1 cellular context compared by ENCODE assay signal in the genomic region with DNA sequence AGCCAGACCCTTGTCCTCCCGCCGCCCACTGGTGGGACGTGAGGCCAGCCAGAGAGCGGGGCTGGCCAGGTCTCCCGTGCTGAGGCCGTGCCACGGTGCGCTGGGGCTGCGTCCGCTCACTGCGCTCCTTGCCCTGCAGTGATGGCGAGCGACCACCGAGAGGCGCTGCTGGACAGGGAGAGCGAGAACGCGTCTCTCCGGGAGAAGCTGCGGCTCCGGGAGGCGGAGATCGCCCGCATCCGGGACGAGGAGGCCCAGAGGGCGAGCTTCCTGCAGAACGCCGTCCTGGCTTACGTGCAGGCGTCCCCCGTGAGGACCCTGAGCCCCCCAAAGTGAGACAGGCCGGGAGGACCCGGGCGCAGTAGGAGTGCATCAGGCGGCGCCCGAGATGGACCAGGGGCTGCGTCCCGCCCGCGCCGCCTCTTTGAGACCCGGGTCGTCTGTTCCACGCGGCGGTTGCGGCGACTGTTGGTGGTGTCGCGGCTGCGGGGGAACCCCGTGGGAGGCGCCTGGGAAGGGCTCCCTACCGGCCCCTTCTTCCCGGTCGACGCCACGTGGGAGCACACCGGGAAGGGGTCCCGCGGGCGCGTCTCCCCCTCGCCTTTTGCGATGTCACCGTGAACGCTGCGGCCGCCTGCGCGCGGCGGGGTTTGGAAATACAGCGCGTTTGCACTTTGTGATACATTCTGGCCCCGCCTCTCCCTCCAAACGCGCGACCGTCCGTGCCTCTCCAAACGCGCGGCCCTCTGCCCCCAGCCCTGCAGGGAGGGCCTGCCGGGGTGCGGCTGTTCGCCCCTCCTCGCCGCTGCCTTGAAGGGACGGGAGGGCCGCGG.
A peak's percentile ranks its signal among the peaks of the same experiment; 100 is the strongest.
TF ChIP-seq lines count a peak whose summit lies in the region.

No MANE protein-coding gene starts in this region.

TF ChIP-seq in K562, 482 proteins besides CTCF, POLR2A, EP300 and RAD21 (continued from another document and continues in another):
- TF ChIP-seq ZNF551 (CRISPR knock-in tag; IDR thresholded peaks at IDR 0.05) (no peak), PHTF2 (CRISPR knock-in tag; IDR thresholded peaks at IDR 0.05) (no peak), HMG20B (CRISPR knock-in tag; IDR thresholded peaks at IDR 0.05) (no peak), PRMT5 (CRISPR knock-in tag; IDR thresholded peaks at IDR 0.05) (no peak), DACH1 (IDR thresholded peaks at IDR 0.05; ENCODE audit: partially characterized antibody) (no peak), MTA2 (IDR thresholded peaks at IDR 0.05; ENCODE audit: low read depth) (no peak), E2F3 (CRISPR knock-in tag; IDR thresholded peaks at IDR 0.05) (no peak), EWSR1 (IDR thresholded peaks at IDR 0.05; ENCODE audit: borderline replicate concordance, low read depth, partially characterized antibody) (no peak), POLR3A (IDR thresholded peaks at IDR 0.05; ENCODE audit: borderline replicate concordance, extremely low read depth, insufficient read depth, insufficient read length) (no peak), NFE2L1 (tag; IDR thresholded peaks at IDR 0.05; ENCODE audit: borderline replicate concordance, low read depth) (no peak), SREBF1 (IDR thresholded peaks at IDR 0.05; ENCODE audit: borderline replicate concordance, low read depth, low read length) (no peak), ZNF239 (CRISPR knock-in tag; IDR thresholded peaks at IDR 0.05) (no peak), XRCC5 (IDR thresholded peaks at IDR 0.05; ENCODE audit: low read depth, low read length) (peak; percentile 45; the same call in 1 of the 2 replicates), SOX6 (IDR thresholded peaks at IDR 0.05) (0 out of 2 replicates have a peak, but pooled peaks have one; percentile 22), BCOR (IDR thresholded peaks at IDR 0.05) (peak; percentile 56), SMAD2 (IDR thresholded peaks at IDR 0.05; ENCODE audit: low read depth, low read length) (no peak), NCOR1 (IDR thresholded peaks at IDR 0.05) (no peak), MAFK (IDR thresholded peaks at IDR 0.05; ENCODE audit: low read length) (no peak), ZNF586 (CRISPR knock-in tag; conservative IDR thresholded peaks at IDR 0.05) (no peak), KDM4B (IDR thresholded peaks at IDR 0.05; ENCODE audit: borderline replicate concordance in 2 of 2, low read depth in 1 of 2) (no peak), ZNF121 (CRISPR knock-in tag; conservative IDR thresholded peaks at IDR 0.05) (no peak), PRPF4 (IDR thresholded peaks at IDR 0.05; ENCODE audit: insufficient read depth, low read depth, low read length, poor library complexity, severe bottlenecking) (no peak), ZNF408 (CRISPR knock-in tag; IDR thresholded peaks at IDR 0.05; ENCODE audit: low read depth) (no peak), YBX1 (IDR thresholded peaks at IDR 0.05) (no peak), OTX1 (CRISPR knock-in tag; IDR thresholded peaks at IDR 0.05) (no peak), ILF3 (IDR thresholded peaks at IDR 0.05; ENCODE audit: borderline replicate concordance) (no peak), TCF3 (CRISPR knock-in tag; IDR thresholded peaks at IDR 0.05) (no peak), RCOR1 (IDR thresholded peaks at IDR 0.05; ENCODE audit: borderline replicate concordance in 1 of 2, low read depth in 2 of 2, low read length in 2 of 2) (peak in 1 of 2 experiments; percentile 39; a peak in 2 of 4 replicates), CCNT2 (IDR thresholded peaks at IDR 0.05; ENCODE audit: borderline replicate concordance, extremely low read depth, insufficient read length, low read depth, low read length) (peak; percentile 64), ZZZ3 (IDR thresholded peaks at IDR 0.05) (no peak), ZNF316 (IDR thresholded peaks at IDR 0.05) (peak; percentile 72; the same call in 1 of the 2 replicates), NUFIP1 (IDR thresholded peaks at IDR 0.05; ENCODE audit: partially characterized antibody) (no peak), JUNB (CRISPR knock-in tag; conservative IDR thresholded peaks at IDR 0.05) (no peak), ZNF79 (CRISPR knock-in tag; IDR thresholded peaks at IDR 0.05; ENCODE audit: low read depth) (no peak), ZNF431 (CRISPR knock-in tag; IDR thresholded peaks at IDR 0.05) (no peak), CEBPG (CRISPR knock-in tag; IDR thresholded peaks at IDR 0.05) (no peak), CEBPG (tag; conservative IDR thresholded peaks at IDR 0.05 in 1 of 2, IDR thresholded peaks at IDR 0.05 in 1 of 2) (no peak), ZNF507 (tag; conservative IDR thresholded peaks at IDR 0.05) (no peak)
- TF ChIP-seq, protein P1, sequence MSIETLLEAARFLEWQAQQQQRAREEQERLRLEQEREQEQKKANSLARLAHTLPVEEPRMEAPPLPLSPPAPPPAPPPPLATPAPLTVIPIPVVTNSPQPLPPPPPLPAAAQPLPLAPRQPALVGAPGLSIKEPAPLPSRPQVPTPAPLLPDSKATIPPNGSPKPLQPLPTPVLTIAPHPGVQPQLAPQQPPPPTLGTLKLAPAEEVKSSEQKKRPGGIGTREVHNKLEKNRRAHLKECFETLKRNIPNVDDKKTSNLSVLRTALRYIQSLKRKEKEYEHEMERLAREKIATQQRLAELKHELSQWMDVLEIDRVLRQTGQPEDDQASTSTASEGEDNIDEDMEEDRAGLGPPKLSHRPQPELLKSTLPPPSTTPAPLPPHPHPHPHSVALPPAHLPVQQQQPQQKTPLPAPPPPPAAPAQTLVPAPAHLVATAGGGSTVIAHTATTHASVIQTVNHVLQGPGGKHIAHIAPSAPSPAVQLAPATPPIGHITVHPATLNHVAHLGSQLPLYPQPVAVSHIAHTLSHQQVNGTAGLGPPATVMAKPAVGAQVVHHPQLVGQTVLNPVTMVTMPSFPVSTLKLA (conservative IDR thresholded peaks at IDR 0.05): peak; percentile 84 to 91
- TF ChIP-seq, protein P2, sequence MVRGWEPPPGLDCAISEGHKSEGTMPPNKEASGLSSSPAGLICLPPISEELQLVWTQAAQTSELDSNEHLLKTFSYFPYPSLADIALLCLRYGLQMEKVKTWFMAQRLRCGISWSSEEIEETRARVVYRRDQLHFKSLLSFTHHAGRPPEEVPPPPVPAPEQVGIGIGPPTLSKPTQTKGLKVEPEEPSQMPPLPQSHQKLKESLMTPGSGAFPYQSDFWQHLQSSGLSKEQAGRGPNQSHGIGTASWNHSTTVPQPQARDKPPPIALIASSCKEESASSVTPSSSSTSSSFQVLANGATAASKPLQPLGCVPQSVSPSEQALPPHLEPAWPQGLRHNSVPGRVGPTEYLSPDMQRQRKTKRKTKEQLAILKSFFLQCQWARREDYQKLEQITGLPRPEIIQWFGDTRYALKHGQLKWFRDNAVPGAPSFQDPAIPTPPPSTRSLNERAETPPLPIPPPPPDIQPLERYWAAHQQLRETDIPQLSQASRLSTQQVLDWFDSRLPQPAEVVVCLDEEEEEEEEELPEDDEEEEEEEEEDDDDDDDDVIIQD (CRISPR knock-in tag; IDR thresholded peaks at IDR 0.05): no peak
- TF ChIP-seq, protein P3, sequence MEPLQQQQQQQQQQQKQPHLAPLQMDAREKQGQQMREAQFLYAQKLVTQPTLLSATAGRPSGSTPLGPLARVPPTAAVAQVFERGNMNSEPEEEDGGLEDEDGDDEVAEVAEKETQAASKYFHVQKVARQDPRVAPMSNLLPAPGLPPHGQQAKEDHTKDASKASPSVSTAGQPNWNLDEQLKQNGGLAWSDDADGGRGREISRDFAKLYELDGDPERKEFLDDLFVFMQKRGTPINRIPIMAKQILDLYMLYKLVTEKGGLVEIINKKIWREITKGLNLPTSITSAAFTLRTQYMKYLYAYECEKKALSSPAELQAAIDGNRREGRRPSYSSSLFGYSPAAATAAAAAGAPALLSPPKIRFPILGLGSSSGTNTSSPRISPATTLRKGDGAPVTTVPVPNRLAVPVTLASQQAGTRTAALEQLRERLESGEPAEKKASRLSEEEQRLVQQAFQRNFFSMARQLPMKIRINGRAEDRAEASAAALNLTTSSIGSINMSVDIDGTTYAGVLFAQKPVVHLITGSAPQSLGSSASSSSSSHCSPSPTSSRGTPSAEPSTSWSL (CRISPR knock-in tag; IDR thresholded peaks at IDR 0.05; ENCODE audit: borderline replicate concordance): no peak
- TF ChIP-seq, protein P4, sequence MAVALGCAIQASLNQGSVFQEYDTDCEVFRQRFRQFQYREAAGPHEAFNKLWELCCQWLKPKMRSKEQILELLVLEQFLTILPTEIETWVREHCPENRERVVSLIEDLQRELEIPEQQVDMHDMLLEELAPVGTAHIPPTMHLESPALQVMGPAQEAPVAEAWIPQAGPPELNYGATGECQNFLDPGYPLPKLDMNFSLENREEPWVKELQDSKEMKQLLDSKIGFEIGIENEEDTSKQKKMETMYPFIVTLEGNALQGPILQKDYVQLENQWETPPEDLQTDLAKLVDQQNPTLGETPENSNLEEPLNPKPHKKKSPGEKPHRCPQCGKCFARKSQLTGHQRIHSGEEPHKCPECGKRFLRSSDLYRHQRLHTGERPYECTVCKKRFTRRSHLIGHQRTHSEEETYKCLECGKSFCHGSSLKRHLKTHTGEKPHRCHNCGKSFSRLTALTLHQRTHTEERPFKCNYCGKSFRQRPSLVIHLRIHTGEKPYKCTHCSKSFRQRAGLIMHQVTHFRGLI (CRISPR knock-in tag; IDR thresholded peaks at IDR 0.05): no peak
- TF ChIP-seq, protein P5, sequence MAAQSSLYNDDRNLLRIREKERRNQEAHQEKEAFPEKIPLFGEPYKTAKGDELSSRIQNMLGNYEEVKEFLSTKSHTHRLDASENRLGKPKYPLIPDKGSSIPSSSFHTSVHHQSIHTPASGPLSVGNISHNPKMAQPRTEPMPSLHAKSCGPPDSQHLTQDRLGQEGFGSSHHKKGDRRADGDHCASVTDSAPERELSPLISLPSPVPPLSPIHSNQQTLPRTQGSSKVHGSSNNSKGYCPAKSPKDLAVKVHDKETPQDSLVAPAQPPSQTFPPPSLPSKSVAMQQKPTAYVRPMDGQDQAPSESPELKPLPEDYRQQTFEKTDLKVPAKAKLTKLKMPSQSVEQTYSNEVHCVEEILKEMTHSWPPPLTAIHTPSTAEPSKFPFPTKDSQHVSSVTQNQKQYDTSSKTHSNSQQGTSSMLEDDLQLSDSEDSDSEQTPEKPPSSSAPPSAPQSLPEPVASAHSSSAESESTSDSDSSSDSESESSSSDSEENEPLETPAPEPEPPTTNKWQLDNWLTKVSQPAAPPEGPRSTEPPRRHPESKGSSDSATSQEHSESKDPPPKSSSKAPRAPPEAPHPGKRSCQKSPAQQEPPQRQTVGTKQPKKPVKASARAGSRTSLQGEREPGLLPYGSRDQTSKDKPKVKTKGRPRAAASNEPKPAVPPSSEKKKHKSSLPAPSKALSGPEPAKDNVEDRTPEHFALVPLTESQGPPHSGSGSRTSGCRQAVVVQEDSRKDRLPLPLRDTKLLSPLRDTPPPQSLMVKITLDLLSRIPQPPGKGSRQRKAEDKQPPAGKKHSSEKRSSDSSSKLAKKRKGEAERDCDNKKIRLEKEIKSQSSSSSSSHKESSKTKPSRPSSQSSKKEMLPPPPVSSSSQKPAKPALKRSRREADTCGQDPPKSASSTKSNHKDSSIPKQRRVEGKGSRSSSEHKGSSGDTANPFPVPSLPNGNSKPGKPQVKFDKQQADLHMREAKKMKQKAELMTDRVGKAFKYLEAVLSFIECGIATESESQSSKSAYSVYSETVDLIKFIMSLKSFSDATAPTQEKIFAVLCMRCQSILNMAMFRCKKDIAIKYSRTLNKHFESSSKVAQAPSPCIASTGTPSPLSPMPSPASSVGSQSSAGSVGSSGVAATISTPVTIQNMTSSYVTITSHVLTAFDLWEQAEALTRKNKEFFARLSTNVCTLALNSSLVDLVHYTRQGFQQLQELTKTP (IDR thresholded peaks at IDR 0.05; ENCODE audit: low read depth in 1 of 2, partially characterized antibody in 2 of 2): no peak
- TF ChIP-seq, protein P6, sequence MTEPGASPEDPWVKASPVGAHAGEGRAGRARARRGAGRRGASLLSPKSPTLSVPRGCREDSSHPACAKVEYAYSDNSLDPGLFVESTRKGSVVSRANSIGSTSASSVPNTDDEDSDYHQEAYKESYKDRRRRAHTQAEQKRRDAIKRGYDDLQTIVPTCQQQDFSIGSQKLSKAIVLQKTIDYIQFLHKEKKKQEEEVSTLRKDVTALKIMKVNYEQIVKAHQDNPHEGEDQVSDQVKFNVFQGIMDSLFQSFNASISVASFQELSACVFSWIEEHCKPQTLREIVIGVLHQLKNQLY (CRISPR knock-in tag; conservative IDR thresholded peaks at IDR 0.05): no peak
- TF ChIP-seq, protein P7, sequence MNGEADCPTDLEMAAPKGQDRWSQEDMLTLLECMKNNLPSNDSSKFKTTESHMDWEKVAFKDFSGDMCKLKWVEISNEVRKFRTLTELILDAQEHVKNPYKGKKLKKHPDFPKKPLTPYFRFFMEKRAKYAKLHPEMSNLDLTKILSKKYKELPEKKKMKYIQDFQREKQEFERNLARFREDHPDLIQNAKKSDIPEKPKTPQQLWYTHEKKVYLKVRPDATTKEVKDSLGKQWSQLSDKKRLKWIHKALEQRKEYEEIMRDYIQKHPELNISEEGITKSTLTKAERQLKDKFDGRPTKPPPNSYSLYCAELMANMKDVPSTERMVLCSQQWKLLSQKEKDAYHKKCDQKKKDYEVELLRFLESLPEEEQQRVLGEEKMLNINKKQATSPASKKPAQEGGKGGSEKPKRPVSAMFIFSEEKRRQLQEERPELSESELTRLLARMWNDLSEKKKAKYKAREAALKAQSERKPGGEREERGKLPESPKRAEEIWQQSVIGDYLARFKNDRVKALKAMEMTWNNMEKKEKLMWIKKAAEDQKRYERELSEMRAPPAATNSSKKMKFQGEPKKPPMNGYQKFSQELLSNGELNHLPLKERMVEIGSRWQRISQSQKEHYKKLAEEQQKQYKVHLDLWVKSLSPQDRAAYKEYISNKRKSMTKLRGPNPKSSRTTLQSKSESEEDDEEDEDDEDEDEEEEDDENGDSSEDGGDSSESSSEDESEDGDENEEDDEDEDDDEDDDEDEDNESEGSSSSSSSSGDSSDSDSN (IDR thresholded peaks at IDR 0.05; ENCODE audit: borderline replicate concordance in 1 of 2, low read depth in 2 of 2, low read length in 2 of 2): peak; percentile 67 to 85; a peak in 3 of 4 replicates
- TF ChIP-seq, protein P8, sequence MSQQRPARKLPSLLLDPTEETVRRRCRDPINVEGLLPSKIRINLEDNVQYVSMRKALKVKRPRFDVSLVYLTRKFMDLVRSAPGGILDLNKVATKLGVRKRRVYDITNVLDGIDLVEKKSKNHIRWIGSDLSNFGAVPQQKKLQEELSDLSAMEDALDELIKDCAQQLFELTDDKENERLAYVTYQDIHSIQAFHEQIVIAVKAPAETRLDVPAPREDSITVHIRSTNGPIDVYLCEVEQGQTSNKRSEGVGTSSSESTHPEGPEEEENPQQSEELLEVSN (IDR thresholded peaks at IDR 0.05; ENCODE audit: borderline replicate concordance in 1 of 2, extremely low read depth in 1 of 2, insufficient read depth in 1 of 2, insufficient read length in 1 of 2, low read depth in 1 of 2, low read length in 1 of 2, poor library complexity in 1 of 2, severe bottlenecking in 1 of 2): peak; percentile 62 to 69
- TF ChIP-seq, protein P9, sequence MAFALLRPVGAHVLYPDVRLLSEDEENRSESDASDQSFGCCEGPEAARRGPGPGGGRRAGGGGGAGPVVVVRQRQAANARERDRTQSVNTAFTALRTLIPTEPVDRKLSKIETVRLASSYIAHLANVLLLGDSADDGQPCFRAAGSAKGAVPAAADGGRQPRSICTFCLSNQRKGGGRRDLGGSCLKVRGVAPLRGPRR (CRISPR knock-in tag; IDR thresholded peaks at IDR 0.05): no peak
- TF ChIP-seq, protein P10, sequence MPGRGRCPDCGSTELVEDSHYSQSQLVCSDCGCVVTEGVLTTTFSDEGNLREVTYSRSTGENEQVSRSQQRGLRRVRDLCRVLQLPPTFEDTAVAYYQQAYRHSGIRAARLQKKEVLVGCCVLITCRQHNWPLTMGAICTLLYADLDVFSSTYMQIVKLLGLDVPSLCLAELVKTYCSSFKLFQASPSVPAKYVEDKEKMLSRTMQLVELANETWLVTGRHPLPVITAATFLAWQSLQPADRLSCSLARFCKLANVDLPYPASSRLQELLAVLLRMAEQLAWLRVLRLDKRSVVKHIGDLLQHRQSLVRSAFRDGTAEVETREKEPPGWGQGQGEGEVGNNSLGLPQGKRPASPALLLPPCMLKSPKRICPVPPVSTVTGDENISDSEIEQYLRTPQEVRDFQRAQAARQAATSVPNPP (IDR thresholded peaks at IDR 0.05; ENCODE audit: borderline replicate concordance, insufficient read depth, insufficient read length): no peak
